ENCODE assay signal across 16 cellular contexts in genomic region chr20:15060265-15061060, GRCh38.
"Had no signal": no experiment of that assay in that cellular context is flagged by ENCODE, and none has a peak within 500 bp of the region (broad histone marks: within the 10 kb centered on the region; RNA-seq: fewer than 3 reads in every experiment).

No MANE protein-coding gene starts in this region.

- H3K27me3 ChIP-seq: adrenal gland, cardiac muscle cell, right atrium auricular region, suprapubic skin, transverse colon, vagina had no signal

- ATAC-seq: activated naive CD4-positive, alpha-beta T cell treated with anti-CD3 and anti-CD28 coated beads, Interleukin-2, amount 50 U/mL, for 72 hours; naive thymus-derived CD8-positive, alpha-beta T cell had no signal

- DNase-seq: activated CD4-positive, alpha-beta T cell treated with anti-CD3 and anti-CD28 coated beads, Interleukin-2, amount 50 U/mL, for 4 hours; activated gamma-delta T cell; adrenal gland; erythroblast; left ventricle myocardium inferior; mesenchymal stem cell; naive thymus-derived CD8-positive, alpha-beta T cell; stimulated activated CD4-positive, alpha-beta T cell treated with anti-CD3 and anti-CD28 coated beads, Interleukin-2, amount 100 ng/mL, for 24 hours; transverse colon had no signal

- H3K4me3 Mint-ChIP-seq: naive thymus-derived CD8-positive, alpha-beta T cell; stimulated activated naive CD8-positive, alpha-beta T cell treated with anti-CD3 and anti-CD28 coated beads, Interleukin-15, Interleukin-2, amounts not matched to agents 100 ng/mL and 50 ng/mL, for 24 hours had no signal

- H3K4me1 ChIP-seq: adrenal gland, left ventricle myocardium inferior, right atrium auricular region, transverse colon, vagina had no signal

- H3K36me3 ChIP-seq: adrenal gland, cardiac muscle cell, left ventricle myocardium inferior, right atrium auricular region, suprapubic skin, transverse colon, vagina, WERI-Rb-1 had no signal

- H3K27me3 Mint-ChIP-seq: naive thymus-derived CD8-positive, alpha-beta T cell; stimulated activated naive CD8-positive, alpha-beta T cell treated with anti-CD3 and anti-CD28 coated beads, Interleukin-15, Interleukin-2, amounts not matched to agents 100 ng/mL and 50 ng/mL, for 24 hours had no signal

- H3K36me3 Mint-ChIP-seq: activated naive CD4-positive, alpha-beta T cell treated with anti-CD3 and anti-CD28 coated beads, Interleukin-2, amount 50 U/mL, for 72 hours; naive thymus-derived CD8-positive, alpha-beta T cell had no signal

- H3K9me3 Mint-ChIP-seq: stimulated activated naive CD8-positive, alpha-beta T cell treated with anti-CD3 and anti-CD28 coated beads, Interleukin-15, Interleukin-2, amounts not matched to agents 100 ng/mL and 50 ng/mL, for 24 hours had no signal

- H3K4me3 ChIP-seq: adrenal gland, cardiac muscle cell, left ventricle myocardium inferior, right atrium auricular region, suprapubic skin, transverse colon, vagina had no signal

- H3K27ac Mint-ChIP-seq: activated naive CD4-positive, alpha-beta T cell treated with anti-CD3 and anti-CD28 coated beads, Interleukin-2, amount 50 U/mL, for 72 hours; naive thymus-derived CD8-positive, alpha-beta T cell; stimulated activated naive CD8-positive, alpha-beta T cell treated with anti-CD3 and anti-CD28 coated beads, Interleukin-15, Interleukin-2, amounts not matched to agents 100 ng/mL and 50 ng/mL, for 24 hours had no signal

- H3K27ac ChIP-seq: adrenal gland, cardiac muscle cell, left ventricle myocardium inferior, right atrium auricular region, suprapubic skin, transverse colon, vagina, WERI-Rb-1 had no signal

- H3K4me1 Mint-ChIP-seq: naive thymus-derived CD8-positive, alpha-beta T cell had no signal
